In genomic region chr17:34254146-34254545, GRCh38 we compare ENCODE assay signal across 10 cellular contexts. TPM values are rescaled to one million over a fixed set of nuclear protein-coding genes. Genes with fewer than 3 reads are reported as not detected.
DNase-seq lines count a peak whose midpoint lies in the region; ATAC-seq, FAIRE-seq and TF ChIP-seq lines count a peak whose summit lies in the region.
"Had no signal": no experiment of that assay in that cellular context is flagged by ENCODE, and none has a peak within 500 bp of the region (broad histone marks: within the 10 kb centered on the region; RNA-seq: fewer than 3 reads in every experiment).

No MANE protein-coding gene starts in this region.

- no peak overlapping the region for H4K5ac ChIP-seq in H9 (ENCODE audit: insufficient read length, low read depth, low read length)

- H3K27ac Mint-ChIP-seq in H9 (no peak overlapping the region), immature natural killer cell (no peak overlapping the region)

- no peak overlapping the region for H3T11ph ChIP-seq in H9 (ENCODE audit: low read length)

- H3K4me2 ChIP-seq in H9 (ENCODE audit: insufficient read depth, insufficient read length, low read length) (peak overlapping the region; percentile 60), keratinocyte (ENCODE audit: control insufficient read depth, extremely low read depth, insufficient read depth, low read depth, low read length) (peak overlapping the region; percentile 57)

- H3K56ac ChIP-seq in H9 (ENCODE audit: insufficient read length, low read depth, low read length): no peak overlapping the region

- no peaks in the 10 kb centered on the region; the same call in 1 of the 2 replicates for H3K27me3 ChIP-seq in H9 (ENCODE audit: insufficient read depth, low read length)
- H3K27me3 ChIP-seq in breast epithelium: no peaks in the 10 kb centered on the region
- H3K27me3 ChIP-seq in keratinocyte (ENCODE audit: control insufficient read depth, extremely low read depth, insufficient read depth, low read length): peaks cover 9% of the 10 kb centered on the region
- H3K27me3 ChIP-seq in stomach: peaks cover 0 to 3% (median 0%) of the 10 kb centered on the region in 3 donors

- no peak overlapping the region for H4K8ac ChIP-seq in H9 (replicated peaks; ENCODE audit: insufficient read length, low read depth, low read length)

- no peaks in the 10 kb centered on the region for H3K9me1 ChIP-seq in keratinocyte (ENCODE audit: control insufficient read depth, extremely low read depth, insufficient read depth, low read length)

- no peaks in the 10 kb centered on the region for H3K79me1 ChIP-seq in H9 (ENCODE audit: insufficient read depth, low read depth, low read length, poor library complexity, severe bottlenecking)

- H3K9me3 ChIP-seq in H9 (ENCODE audit: control insufficient read depth, low read depth, low read length) (no peaks in the 10 kb centered on the region), breast epithelium (no peaks in the 10 kb centered on the region), keratinocyte (ENCODE audit: control insufficient read depth, low read depth, low read length) (no peaks in the 10 kb centered on the region), stomach (no peaks in the 10 kb centered on the region)

- H3K27ac ChIP-seq in H9 (ENCODE audit: insufficient read length, low read depth, low read length): no peak overlapping the region
- peak overlapping the region; percentile 75 to 90 for H3K27ac ChIP-seq in breast epithelium
- no peak overlapping the region for H3K27ac ChIP-seq in keratinocyte (ENCODE audit: control insufficient read depth, insufficient read depth, low read length)
- peak overlapping the region; percentile 72 to 87 (median 84) for H3K27ac ChIP-seq in stomach

- H3K79me2 ChIP-seq in H9 (ENCODE audit: insufficient read depth, low read length) (no peaks in the 10 kb centered on the region), keratinocyte (ENCODE audit: control insufficient read depth, insufficient read depth, low read length) (no peaks in the 10 kb centered on the region)

- H3K14ac ChIP-seq in H9 (ENCODE audit: insufficient read depth, low read length): no peak overlapping the region

- TF ChIP-seq CTCF in H9 (conservative IDR thresholded peaks at IDR 0.05) (no peak), breast epithelium (IDR thresholded peaks at IDR 0.05) (no peak), keratinocyte (optimal IDR thresholded peaks at IDR 0.05 in 1 of 3, IDR thresholded peaks at IDR 0.05 in 1 of 3, conservative IDR thresholded peaks at IDR 0.05 in 1 of 3; ENCODE audit: extremely low read depth in 1 of 3, insufficient read depth in 2 of 3, low read length in 3 of 3) (no peak), stomach (IDR thresholded peaks at IDR 0.05) (no peak)

- no peak overlapping the region for H2BK5ac ChIP-seq in H9 (ENCODE audit: insufficient read length, low read length)

- no peak overlapping the region for H4K91ac ChIP-seq in H9 (ENCODE audit: insufficient read length, low read depth, low read length)

- peak; percentile 61 for FAIRE-seq in keratinocyte (lab: Jason Lieb, UNC)

- dilution Hi-C loops in keratinocyte (cut with MboI; ENCODE audit: extremely low pct_ligation_motif_present, low sequenced_read_pairs): no loop called here

- WGBS in H9 (ENCODE audit: extremely low coverage, insufficient read length, low lambda C conversion rate): no CpG with 5 or more reads among the region's 3 CpGs
- WGBS in stomach, 5 donors: 28 to 54% (median 40%) methylated on average over 3 of the region's 3 CpGs

- intact Hi-C loops in breast epithelium (cut with DNase I; ENCODE audit: low total_unique reads) (no loop called here), stomach (cut with DNase I; ENCODE audit: low total_unique reads) (no loop called here)

- H3K36me3 ChIP-seq in breast epithelium (no peaks in the 10 kb centered on the region), keratinocyte (ENCODE audit: control insufficient read depth in 2 of 2, extremely low read depth in 1 of 2, insufficient read depth in 2 of 2, low read length in 2 of 2) (no peaks in the 10 kb centered on the region), stomach (no peaks in the 10 kb centered on the region)

- no peaks in the 10 kb centered on the region for H3K9me3 Mint-ChIP-seq in H9
- H3K9me3 Mint-ChIP-seq in immature natural killer cell: peaks cover 0 to 1% (median 0%) of the 10 kb centered on the region in 6 donors

- H2AK5ac ChIP-seq in H9 (ENCODE audit: insufficient read length, low read length): no peak overlapping the region

- TF ChIP-seq POLR2A in breast epithelium (IDR thresholded peaks at IDR 0.05) (no peak), stomach (IDR thresholded peaks at IDR 0.05) (no peak)

- H3K18ac ChIP-seq in H9 (ENCODE audit: insufficient read length, low read depth, low read length): peak overlapping the region; percentile 14

- H2BK12ac ChIP-seq in H9 (ENCODE audit: insufficient read length, low read depth, low read length): no peak overlapping the region

- peaks cover 14% of the 10 kb centered on the region for H3K27me3 Mint-ChIP-seq in H9 (ENCODE audit: low read depth)
- peaks cover 4 to 12% (median 4%) of the 10 kb centered on the region in 3 donors for H3K27me3 Mint-ChIP-seq in immature natural killer cell (ENCODE audit: low read depth in 3 of 3)

- H3K23me2 ChIP-seq in H9 (ENCODE audit: insufficient read length, low read depth, low read length, poor library complexity, severe bottlenecking): peaks cover 9% of the 10 kb centered on the region

- H3K4me1 ChIP-seq in H9 (ENCODE audit: insufficient read depth, low read length) (peaks cover 4% of the 10 kb centered on the region; the same call in 1 of the 2 replicates), breast epithelium (peaks cover 20 to 24% of the 10 kb centered on the region in 2 donors), keratinocyte (ENCODE audit: control insufficient read depth, extremely low read depth, insufficient read depth, low read length) (peaks cover 26% of the 10 kb centered on the region), stomach (peaks cover 22 to 70% (median 59%) of the 10 kb centered on the region in 4 donors)

- no peaks in the 10 kb centered on the region for H4K20me1 ChIP-seq in H9 (ENCODE audit: control insufficient read depth, insufficient read depth, insufficient read length)
- H4K20me1 ChIP-seq in keratinocyte (ENCODE audit: control insufficient read depth, extremely low read depth, insufficient read depth, low read length): no peaks in the 10 kb centered on the region

- no peak for ATAC-seq in GM18858 (IDR thresholded peaks at IDR 0.05; ENCODE audit: unreplicated experiment)

- H2BK20ac ChIP-seq in H9 (ENCODE audit: low read depth, low read length, poor library complexity, severe bottlenecking): no peak overlapping the region

- H3K4me3 Mint-ChIP-seq in H9 (peak overlapping the region; percentile 6 to 24; a peak in 2 of 5 replicates), immature natural killer cell (no peak overlapping the region)

- DNase-seq in H9: no peak
- no peak for DNase-seq in breast epithelium (ENCODE audit: low spot score in 2 of 2)
- DNase-seq in keratinocyte (ENCODE audit: low read depth, low spot score): no peak
- DNase-seq in stomach: no peak
- no peak for DNase-seq in CD1c-positive myeloid dendritic cell (ENCODE audit: extremely low spot score)
- DNase-seq in NCI-H524 (lab: John Stamatoyannopoulos, UW): no peak
- DNase-seq in immature natural killer cell: no peak
- DNase-seq: activated CD8-positive, alpha-beta memory T cell treated with anti-CD3 and anti-CD28 coated beads, Interleukin-2, amount 50 U/mL, for 48 hours had no signal

- no peak overlapping the region for H3K23ac ChIP-seq in H9 (ENCODE audit: insufficient read length, low read depth, low read length)

- no peak overlapping the region for H2BK120ac ChIP-seq in H9 (ENCODE audit: low read depth, low read length, poor library complexity, severe bottlenecking)

- H3K4ac ChIP-seq in H9 (ENCODE audit: low read depth, low read length): no peak overlapping the region

- no peak overlapping the region for H3K9ac ChIP-seq in H9 (ENCODE audit: extremely low read depth, insufficient read length, low read length)
- no peak overlapping the region for H3K9ac ChIP-seq in keratinocyte (ENCODE audit: control insufficient read depth, extremely low read depth, insufficient read depth, low read length)

- H2AFZ ChIP-seq in H9 (ENCODE audit: low read length) (no peak overlapping the region), keratinocyte (ENCODE audit: control insufficient read depth, low read length) (no peak overlapping the region)

- H3K36me3 Mint-ChIP-seq in H9 (ENCODE audit: insufficient read depth in 1 of 3, low read depth in 3 of 3) (peaks cover 0 to 2% (median 2%) of the 10 kb centered on the region in 3 experiments; a peak in 2 of 7 replicates), immature natural killer cell (no peaks in the 10 kb centered on the region)

- peak overlapping the region in 1 of 3 donors; percentile 63 for H3K4me3 ChIP-seq in breast epithelium
- H3K4me3 ChIP-seq in keratinocyte (ENCODE audit: control insufficient read depth in 2 of 3, extremely low read depth in 1 of 3, insufficient read depth in 2 of 3, low read depth in 1 of 3, low read length in 3 of 3): no peak overlapping the region
- no peak overlapping the region for H3K4me3 ChIP-seq in stomach

- H2BK15ac ChIP-seq in H9 (ENCODE audit: low read depth, low read length): no peak overlapping the region

- H3K4me1 Mint-ChIP-seq in H9 (peaks cover 49 to 53% of the 10 kb centered on the region in 2 experiments), immature natural killer cell (no peaks in the 10 kb centered on the region)

- no peak for TF ChIP-seq EP300 in stomach (IDR thresholded peaks at IDR 0.05)

RNA-seq across cellular contexts. Expression of gene CCL2, which starts 0.9 kb away (rescaled TPM):
- 1.4 and 1.6 TPM in 2 replicates for total RNA-seq in H9 (2021)
- 10 to 100 TPM in 2 of 3 donors, 1 to 10 TPM in 1; 7.4 to 64.4 (median 26.5) TPM for total RNA-seq in breast epithelium
- 0.24 to 0.49 TPM in 2 of 3 replicates, not detected in the other for polyA plus RNA-seq in keratinocyte
- not detected for polyA plus RNA-seq in keratinocyte (2011; ENCODE audit: low read depth)
- 0.16 and 0.18 TPM in 2 replicates for polyA plus RNA-seq in keratinocyte (2011; cell fraction: cytosol; rRNA removed)
- polyA plus RNA-seq in keratinocyte (2011; cell fraction: nucleus; rRNA removed): 0.34 TPM in 1 of 2 replicates, not detected in the other
- 0.16 TPM in 1 of 2 replicates, not detected in the other for polyA plus RNA-seq in keratinocyte (2012; ENCODE audit: low replicate concordance)
- not detected in 3 replicates for polyA minus RNA-seq in keratinocyte
- polyA minus RNA-seq in keratinocyte (2011; cell fraction: cytosol; rRNA and poly(A)+ RNA removed): not detected
- polyA minus RNA-seq in keratinocyte (2011; cell fraction: nucleus; rRNA and poly(A)+ RNA removed): not detected in 2 replicates
- 10 to 100 TPM in 3 of 5 donors, 1 to 10 TPM in 2; 3.8 to 29.9 (median 11.1) TPM for total RNA-seq in stomach
- 100 to 1,000 TPM in 1 of 3 donors, 10 to 100 TPM in 2; 30.8 to 194 (median 81.8) TPM for polyA plus RNA-seq in stomach
- under 1 TPM in 1 of 3 donors, not detected in 2; 0.51 TPM for polyA plus RNA-seq in immature natural killer cell

RNA-seq across cellular contexts. Expression of gene CCL7, which starts 15.9 kb away (rescaled TPM):
- total RNA-seq in H9 (2021) (not detected in 2 replicates), breast epithelium (not detected), stomach (not detected)
- polyA plus RNA-seq in keratinocyte (not detected in 3 replicates), stomach (not detected), immature natural killer cell (not detected)
- polyA plus RNA-seq in keratinocyte (2011; ENCODE audit: low read depth): not detected
- not detected in 2 replicates for polyA plus RNA-seq in keratinocyte (2011; cell fraction: cytosol; rRNA removed)
- polyA plus RNA-seq in keratinocyte (2011; cell fraction: nucleus; rRNA removed): not detected in 2 replicates
- not detected in 2 replicates for polyA plus RNA-seq in keratinocyte (2012; ENCODE audit: low replicate concordance)
- not detected in 3 replicates for polyA minus RNA-seq in keratinocyte
- not detected for polyA minus RNA-seq in keratinocyte (2011; cell fraction: cytosol; rRNA and poly(A)+ RNA removed)
- not detected in 2 replicates for polyA minus RNA-seq in keratinocyte (2011; cell fraction: nucleus; rRNA and poly(A)+ RNA removed)

RNA-seq across cellular contexts. Expression of gene CCL11, which starts 31.4 kb away (rescaled TPM):
- total RNA-seq in H9 (2021): not detected in 2 replicates
- under 1 TPM in 1 of 3 donors, not detected in 2; 0.29 TPM for total RNA-seq in breast epithelium
- polyA plus RNA-seq in keratinocyte: not detected in 3 replicates
- polyA plus RNA-seq in keratinocyte (2011; ENCODE audit: low read depth): not detected
- polyA plus RNA-seq in keratinocyte (2011; cell fraction: cytosol; rRNA removed): not detected in 2 replicates
- not detected in 2 replicates for polyA plus RNA-seq in keratinocyte (2011; cell fraction: nucleus; rRNA removed)
- polyA plus RNA-seq in keratinocyte (2012; ENCODE audit: low replicate concordance): not detected in 2 replicates
- polyA minus RNA-seq in keratinocyte: not detected in 3 replicates
- not detected for polyA minus RNA-seq in keratinocyte (2011; cell fraction: cytosol; rRNA and poly(A)+ RNA removed)
- not detected in 2 replicates for polyA minus RNA-seq in keratinocyte (2011; cell fraction: nucleus; rRNA and poly(A)+ RNA removed)
- total RNA-seq in stomach: 1 to 10 TPM in 3 of 5 donors, not detected in 2; 2.0 to 4.0 (median 2.8) TPM
- 10 to 100 TPM in 2 of 3 donors, 1 to 10 TPM in 1; 2.0 to 80.0 (median 29.0) TPM for polyA plus RNA-seq in stomach
- not detected for polyA plus RNA-seq in immature natural killer cell
- total RNA-seq: dermis microvascular lymphatic vessel endothelial cell had no signal

Comparison
In these comparisons a context has a peak if more than half of its experiments do, and no peak if none do; other contexts are left out.
1. H3K27ac ChIP-seq: peak in breast epithelium (2 of 2) and stomach (5 of 5); none in H9 (single experiment) and keratinocyte (single experiment).
2. H3K4me3 Mint-ChIP-seq: peak in H9 (2 of 2); none in immature natural killer cell (0 of 5).